ENCODE assay signal across 8 cellular contexts in genomic region chr5:263275-263975, GRCh38. TPM values are rescaled to one million over a fixed set of nuclear protein-coding genes. Genes with fewer than 3 reads are reported as not detected.
DNase-seq lines count a peak whose midpoint lies in the region; ATAC-seq and TF ChIP-seq lines count a peak whose summit lies in the region.
"Not testable (repeated sequence)": the region's sequence is repeated elsewhere in the genome, so short reads cannot be mapped to it uniquely, and the experiment has no call there.

No MANE protein-coding gene starts in this region.

- peak overlapping the region; percentile 85 for H3K27ac Mint-ChIP-seq in mesothelial cell of epicardium

- not testable (repeated sequence) for H3K27me3 ChIP-seq in esophagus muscularis mucosa

- H3K27ac ChIP-seq in RWPE1: not testable (repeated sequence)
- H3K27ac ChIP-seq in esophagus muscularis mucosa (replicated peaks in 1 of 4): peak overlapping the region; percentile 70 to 84 (median 76)

- not testable (repeated sequence) for H3K4me3 ChIP-seq in HFF-Myc (replicated peaks; ENCODE audit: low read depth, low read length); astrocyte of the cerebellum (ENCODE audit: low read depth, low read length); esophagus muscularis mucosa

- WGBS in esophagus muscularis mucosa: 41% methylated on average over 9 of the region's 9 CpGs

- H3K9me3 Mint-ChIP-seq in mesothelial cell of epicardium: not testable (repeated sequence)

- not testable (repeated sequence) for H3K27me3 Mint-ChIP-seq in mesothelial cell of epicardium (ENCODE audit: low read depth)

- intact Hi-C loops in esophagus muscularis mucosa (cut with DNase I); left ventricle myocardium superior (cut with micrococcal nuclease): not testable (repeated sequence)

- peaks cover 8 to 26% (median 25%) of the 10 kb centered on the region in 4 donors for H3K4me1 ChIP-seq in esophagus muscularis mucosa

- peaks cover 2 to 46% (median 32%) of the 10 kb centered on the region in 4 donors for H3K36me3 ChIP-seq in esophagus muscularis mucosa

- TF ChIP-seq CTCF in HFF-Myc (IDR thresholded peaks at IDR 0.05; ENCODE audit: low read depth, low read length, missing control alignments); RWPE1 (conservative IDR thresholded peaks at IDR 0.05; ENCODE audit: low read depth); astrocyte of the cerebellum (IDR thresholded peaks at IDR 0.05; ENCODE audit: low read depth, low read length, missing control alignments); esophagus muscularis mucosa (IDR thresholded peaks at IDR 0.05); mesothelial cell of epicardium (IDR thresholded peaks at IDR 0.05; ENCODE audit: unreplicated experiment): not testable (repeated sequence)

- not testable (repeated sequence) for H3K9me3 ChIP-seq in esophagus muscularis mucosa

- in situ Hi-C loops in astrocyte of the cerebellum (cut with HindIII; ENCODE audit: low sequenced_read_pairs): not testable (repeated sequence)

- H3K4me3 Mint-ChIP-seq in mesothelial cell of epicardium: not testable (repeated sequence)

- peak; percentile 72 for DNase-seq in AG08396 (ENCODE audit: low spot score)
- DNase-seq in HFF-Myc (ENCODE audit: extremely low read depth, low read depth): peak; percentile 67
- peak; percentile 15 for DNase-seq in RWPE1 (ENCODE audit: low spot score)
- peak; percentile 95 for DNase-seq in astrocyte of the cerebellum (ENCODE audit: low read depth)
- DNase-seq in esophagus muscularis mucosa (ENCODE audit: extremely low spot score); left ventricle myocardium superior; mesothelial cell of epicardium (ENCODE audit: low spot score in 2 of 2, unreplicated experiment in 2 of 2): not testable (repeated sequence)
- DNase-seq in smooth muscle cell of the brain vasculature (ENCODE audit: low read depth, low spot score): peak; percentile 82

- CTCF ChIA-PET in RWPE1 (lab: Yijun Ruan, JAX): interaction anchor here (0.6 kb wide), 1 partner anchor 224 kb away, joined by 4 read pairs; no protein-coding TSS in a partner anchor

- POLR2A ChIA-PET in RWPE1 (lab: Yijun Ruan, JAX; ENCODE audit: low non-redundant PET): not testable (repeated sequence)

- peaks cover 18% of the 10 kb centered on the region for H3K36me3 Mint-ChIP-seq in mesothelial cell of epicardium

- peak; percentile 86 for ATAC-seq in left ventricle myocardium superior

- H3K4me1 Mint-ChIP-seq in mesothelial cell of epicardium: peaks cover 10% of the 10 kb centered on the region

- peak; percentile 57 for TF ChIP-seq EP300 in esophagus muscularis mucosa (IDR thresholded peaks at IDR 0.05)

- TF ChIP-seq POLR2A in esophagus muscularis mucosa (IDR thresholded peaks at IDR 0.05; ENCODE audit: low read depth): not testable (repeated sequence)

RNA-seq across cellular contexts. Expression of gene PDCD6, which starts 8.0 kb away (rescaled TPM):
- total RNA-seq in esophagus muscularis mucosa (10 to 100 TPM; 38.6 to 66.1 (median 56.9) TPM), left ventricle myocardium superior (33.3 TPM), mesothelial cell of epicardium (82.4 to 85.6 TPM (median 84.4 TPM) in 3 replicates)

RNA-seq across cellular contexts. Expression of gene SDHA, which starts 45.3 kb away (rescaled TPM):
- total RNA-seq in esophagus muscularis mucosa: 100 to 1,000 TPM in 3 of 4 donors, 10 to 100 TPM in 1; 86.0 to 150 (median 115) TPM
- 876 TPM for total RNA-seq in left ventricle myocardium superior
- total RNA-seq in mesothelial cell of epicardium: 83.4 to 86.3 TPM (median 85.9 TPM) in 3 replicates

RNA-seq across cellular contexts. Expression of gene CCDC127, which starts 45.5 kb away (rescaled TPM):
- total RNA-seq in esophagus muscularis mucosa: 10 to 100 TPM in 2 of 4 donors, 1 to 10 TPM in 2; 5.8 to 11.9 (median 8.6) TPM
- 7.7 TPM for total RNA-seq in left ventricle myocardium superior
- 9.3 to 10.2 TPM (median 9.7 TPM) in 3 replicates for total RNA-seq in mesothelial cell of epicardium

RNA-seq across cellular contexts. Expression of gene AHRR, which starts 58.1 kb away (rescaled TPM):
- total RNA-seq in esophagus muscularis mucosa (1 to 10 TPM in 2 of 4 donors, under 1 TPM in 2; 0.33 to 5.5 (median 0.86) TPM), left ventricle myocardium superior (2.1 TPM), mesothelial cell of epicardium (10.7 to 12.7 TPM (median 10.9 TPM) in 3 replicates)
